ENCODE assay signal across 18 cellular contexts in the genomic region with DNA sequence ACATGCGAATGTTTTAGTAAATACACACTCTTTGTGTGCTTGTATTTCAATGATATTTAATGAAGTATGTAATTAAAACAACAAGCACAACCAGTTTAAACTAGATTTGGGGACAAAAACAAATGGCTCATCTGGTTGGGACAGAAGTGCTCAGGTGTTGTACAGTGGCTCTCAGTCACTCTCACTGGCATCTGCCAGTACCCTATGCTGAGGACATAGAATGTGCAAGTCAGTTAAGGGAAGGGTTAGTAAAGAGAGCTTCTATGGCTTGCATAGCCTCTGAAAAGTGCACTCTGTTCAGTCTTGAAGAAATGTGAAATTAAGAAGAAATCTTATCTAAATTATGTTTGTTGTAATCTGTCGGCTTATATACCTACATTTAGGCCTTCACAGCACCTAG.
"Had no signal": no experiment of that assay in that cellular context is flagged by ENCODE, and none has a peak within 500 bp of the region (broad histone marks: within the 10 kb centered on the region; RNA-seq: fewer than 3 reads in every experiment).

No MANE protein-coding gene starts in this region.

- H3K27ac Mint-ChIP-seq: activated CD4-positive, alpha-beta memory T cell treated with anti-CD3 and anti-CD28 coated beads, Interleukin-2, amount 10 ng/mL, durations not matched to agents 7 days and 5 days; activated CD8-positive, alpha-beta memory T cell treated with anti-CD3 and anti-CD28 coated beads, Interleukin-2, amount 10 ng/mL, durations not matched to agents 7 days and 5 days; activated naive CD8-positive, alpha-beta T cell treated with anti-CD3 and anti-CD28 coated beads, Interleukin-2, amount 10 ng/mL, durations not matched to agents 7 days and 5 days; stimulated activated naive CD8-positive, alpha-beta T cell treated with anti-CD3 and anti-CD28 coated beads, Interleukin-15, Interleukin-2, amounts not matched to agents 100 ng/mL and 50 ng/mL, for 24 hours had no signal

- H3K4me3 Mint-ChIP-seq: activated CD4-positive, alpha-beta memory T cell treated with anti-CD3 and anti-CD28 coated beads, Interleukin-2, amount 10 ng/mL, durations not matched to agents 7 days and 5 days; activated CD8-positive, alpha-beta memory T cell treated with anti-CD3 and anti-CD28 coated beads, Interleukin-2, amount 10 ng/mL, durations not matched to agents 7 days and 5 days; activated naive CD8-positive, alpha-beta T cell treated with anti-CD3 and anti-CD28 coated beads, Interleukin-2, amount 10 ng/mL, durations not matched to agents 7 days and 5 days; central memory CD8-positive, alpha-beta T cell; stimulated activated naive CD8-positive, alpha-beta T cell treated with anti-CD3 and anti-CD28 coated beads, Interleukin-15, Interleukin-2, amounts not matched to agents 100 ng/mL and 50 ng/mL, for 24 hours had no signal

- H3K9me3 Mint-ChIP-seq: activated CD4-positive, alpha-beta memory T cell treated with anti-CD3 and anti-CD28 coated beads, Interleukin-2, amount 10 ng/mL, durations not matched to agents 7 days and 5 days; activated naive CD8-positive, alpha-beta T cell treated with anti-CD3 and anti-CD28 coated beads, Interleukin-2, amount 10 ng/mL, durations not matched to agents 7 days and 5 days; central memory CD8-positive, alpha-beta T cell; naive B cell; stimulated activated naive CD8-positive, alpha-beta T cell treated with anti-CD3 and anti-CD28 coated beads, Interleukin-15, Interleukin-2, amounts not matched to agents 100 ng/mL and 50 ng/mL, for 24 hours had no signal

- H3K27ac ChIP-seq: brain microvascular endothelial cell, coronary artery, gastrocnemius medialis, heart left ventricle, left lung, ovary, psoas muscle had no signal

- DNase-seq: activated CD4-positive, alpha-beta memory T cell treated with anti-CD3 and anti-CD28 coated beads, Interleukin-2, amount 10 ng/mL, durations not matched to agents 7 days and 5 days; activated CD4-positive, alpha-beta T cell treated with anti-CD3 and anti-CD28 coated beads for 48 hours; activated CD4-positive, CD25-positive, alpha-beta regulatory T cell; activated CD8-positive, alpha-beta memory T cell treated with anti-CD3 and anti-CD28 coated beads, Interleukin-2, amount 10 ng/mL, durations not matched to agents 7 days and 5 days; activated naive CD8-positive, alpha-beta T cell treated with anti-CD3 and anti-CD28 coated beads, Interleukin-2, amount 10 ng/mL, durations not matched to agents 7 days and 5 days; aorta; brain microvascular endothelial cell; gastrocnemius medialis; kidney; left lung; naive B cell; ovary; psoas muscle had no signal

- H3K9me3 ChIP-seq: gastrocnemius medialis, heart left ventricle, left lung, ovary, psoas muscle, tibial nerve had no signal

- H3K36me3 ChIP-seq: gastrocnemius medialis, ovary had no signal

- H3K27me3 Mint-ChIP-seq: activated CD4-positive, alpha-beta memory T cell treated with anti-CD3 and anti-CD28 coated beads, Interleukin-2, amount 10 ng/mL, durations not matched to agents 7 days and 5 days; activated CD8-positive, alpha-beta memory T cell treated with anti-CD3 and anti-CD28 coated beads, Interleukin-2, amount 10 ng/mL, durations not matched to agents 7 days and 5 days; activated naive CD8-positive, alpha-beta T cell treated with anti-CD3 and anti-CD28 coated beads, Interleukin-2, amount 10 ng/mL, durations not matched to agents 7 days and 5 days; central memory CD8-positive, alpha-beta T cell; naive B cell; stimulated activated naive CD8-positive, alpha-beta T cell treated with anti-CD3 and anti-CD28 coated beads, Interleukin-15, Interleukin-2, amounts not matched to agents 100 ng/mL and 50 ng/mL, for 24 hours had no signal

- H3K27me3 ChIP-seq: brain microvascular endothelial cell, gastrocnemius medialis, heart left ventricle, left lung, ovary, tibial nerve had no signal

- H3K4me3 ChIP-seq: coronary artery, gastrocnemius medialis, heart left ventricle, left lung, ovary, psoas muscle, tibial nerve had no signal
